8 cellular contexts compared by ENCODE assay signal in the genomic region with DNA sequence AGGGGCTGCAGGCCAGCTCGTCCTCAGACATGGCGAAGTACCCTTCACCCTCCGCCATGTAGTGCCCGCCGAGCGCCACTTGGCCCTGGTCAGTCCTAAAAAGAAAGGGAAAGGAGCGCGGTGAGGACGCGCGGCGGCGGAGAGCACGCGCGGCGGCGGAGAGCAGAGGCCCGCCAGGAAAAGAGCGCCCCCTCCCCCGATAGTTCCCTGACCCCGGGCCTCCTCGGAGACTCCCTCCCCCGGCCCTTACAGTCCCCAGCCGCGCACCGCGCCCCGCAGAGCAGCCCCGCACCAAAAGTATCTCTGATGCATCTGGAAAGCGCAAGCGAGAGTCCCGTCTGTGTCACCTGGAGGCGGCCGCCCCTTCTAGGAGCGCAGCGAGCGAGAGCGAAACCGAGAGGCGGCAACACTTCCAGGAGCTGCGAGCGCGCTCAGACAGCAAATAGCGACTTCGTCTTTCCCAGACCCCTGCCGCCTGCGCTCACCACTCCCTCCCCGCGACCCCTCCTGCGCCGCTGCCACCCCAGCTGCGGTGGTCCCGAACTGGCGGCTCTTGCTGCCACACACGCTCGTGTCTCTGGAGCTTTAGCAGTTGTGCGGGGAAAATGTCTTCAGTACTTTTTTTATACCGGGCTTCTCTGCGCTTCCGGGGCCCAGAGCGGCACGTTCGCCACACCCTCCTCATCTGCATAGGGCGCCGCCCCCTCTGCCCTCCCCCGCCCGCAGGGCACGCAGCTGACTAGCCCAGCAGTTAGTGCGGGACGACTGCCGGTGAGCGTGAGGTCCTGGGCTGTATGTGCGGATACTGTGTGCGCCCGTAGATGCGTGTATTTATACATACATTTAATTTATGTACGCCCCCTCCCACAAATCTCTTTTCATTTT. TPM values are rescaled to one million over a fixed set of nuclear protein-coding genes. Genes with fewer than 3 reads are reported as not detected.
DNase-seq lines count a peak whose midpoint lies in the region; ATAC-seq and TF ChIP-seq lines count a peak whose summit lies in the region.

Gene TENT5A, minus strand, starts transcription at position 598 of the 885 bp plus-strand sequence. Its CDS starts 540 bp downstream, at position 58.

- ATAC-seq in HG03354 (IDR thresholded peaks at IDR 0.05; ENCODE audit: poor library complexity, severe bottlenecking, unreplicated experiment) (peak; percentile 76), lower lobe of right lung (peak; percentile 93 to 94)
- ATAC-seq in activated CD8-positive, alpha-beta T cell treated with anti-CD3 and anti-CD28 coated beads for 36 hours = peak; percentile 80

- DNase-seq in Ammon's horn (ENCODE audit: low spot score) (peak; percentile 83), NCI-H69 (lab: John Stamatoyannopoulos, UW) (peak; percentile 90), lower lobe of right lung (peak; percentile 96)
- peak; percentile 88 for DNase-seq in activated CD8-positive, alpha-beta T cell treated with anti-CD3 and anti-CD28 coated beads for 36 hours
- DNase-seq in stimulated activated CD4-positive, alpha-beta T cell treated with anti-CD3 and anti-CD28 coated beads, TNF-alpha, amount 100 ng/mL, for 1 hour (ENCODE audit: low read depth in 3 of 3, low spot score in 1 of 3) = peak; percentile 59 to 67 (median 67)

- peaks cover 29% of the 10 kb centered on the region for H3K4me1 Mint-ChIP-seq in activated CD8-positive, alpha-beta T cell treated with anti-CD3 and anti-CD28 coated beads for 36 hours (ENCODE audit: low read depth)

- no peaks in the 10 kb centered on the region for H3K9me3 Mint-ChIP-seq in activated CD8-positive, alpha-beta T cell treated with anti-CD3 and anti-CD28 coated beads for 36 hours

- CTCF ChIA-PET in activated CD8-positive, alpha-beta T cell treated with anti-CD3 and anti-CD28 coated beads for 36 hours (lab: Charles Lee) = interaction anchor here (1.1 to 1.8 kb wide), 3 partner anchors 10 to 1415 kb away, joined by 3 to 7 read pairs (median 3); no protein-coding TSS in a partner anchor

- peak within 1 kb of the TSS; percentile 81 to 91 for H3K9ac ChIP-seq in duodenal mucosa (ENCODE audit: low read depth in 1 of 2, low read length in 2 of 2)

- peak within 1 kb of the TSS; percentile 81 to 95 for H3K4me3 ChIP-seq in duodenal mucosa (ENCODE audit: low read depth in 1 of 2, low read length in 2 of 2)
- peak within 1 kb of the TSS; percentile 68 for H3K4me3 ChIP-seq in lower lobe of right lung

- H3K27ac ChIP-seq in duodenal mucosa (ENCODE audit: low read depth, low read length) = peak within 1 kb of the TSS; percentile 95
- peak within 1 kb of the TSS; percentile 95 for H3K27ac ChIP-seq in lower lobe of right lung

- H3K36me3 Mint-ChIP-seq in activated CD8-positive, alpha-beta T cell treated with anti-CD3 and anti-CD28 coated beads for 36 hours (ENCODE audit: low read depth) = no peaks in the 10 kb centered on the region

- intact Hi-C loops in activated CD8-positive, alpha-beta T cell treated with anti-CD3 and anti-CD28 coated beads for 36 hours (cut with micrococcal nuclease) = loop anchor here (10.0 kb wide), 2 partner anchors 1148 to 1418 kb away; no protein-coding TSS in a partner anchor
- intact Hi-C loops in lower lobe of right lung (cut with DNase I) = no loop called here

- H3K27me3 ChIP-seq in duodenal mucosa (ENCODE audit: control insufficient read depth in 1 of 2, insufficient read depth in 2 of 2, low read length in 2 of 2) (no peaks in the 10 kb centered on the region), lower lobe of right lung (ENCODE audit: low read depth) (no peaks in the 10 kb centered on the region)

- H3K36me3 ChIP-seq in duodenal mucosa (ENCODE audit: control insufficient read depth in 1 of 2, insufficient read depth in 2 of 2, low read length in 2 of 2) (peaks cover 0 to 5% of the 10 kb centered on the region in 2 donors), lower lobe of right lung (no peaks in the 10 kb centered on the region)

- peak; percentile 74 for TF ChIP-seq POLR2A in GM19193 (IDR thresholded peaks at IDR 0.05; ENCODE audit: extremely low read depth, insufficient read depth, insufficient read length)

- H3K27ac Mint-ChIP-seq in activated CD8-positive, alpha-beta T cell treated with anti-CD3 and anti-CD28 coated beads for 36 hours = peak within 1 kb of the TSS; percentile 76

- H3K9me3 ChIP-seq in duodenal mucosa (ENCODE audit: control insufficient read depth in 1 of 2, low read length in 2 of 2) (no peaks in the 10 kb centered on the region), lower lobe of right lung (no peaks in the 10 kb centered on the region)

- H3K4me1 ChIP-seq in duodenal mucosa (ENCODE audit: control insufficient read depth in 1 of 2, insufficient read depth in 2 of 2, low read length in 2 of 2) (peaks cover 8 to 20% of the 10 kb centered on the region in 2 donors), lower lobe of right lung (peaks cover 22% of the 10 kb centered on the region)

- POLR2A ChIA-PET in activated CD8-positive, alpha-beta T cell treated with anti-CD3 and anti-CD28 coated beads for 36 hours (lab: Charles Lee) = no interaction called here

- no peak for TF ChIP-seq CTCF in activated CD8-positive, alpha-beta T cell treated with anti-CD3 and anti-CD28 coated beads for 36 hours (IDR thresholded peaks at IDR 0.05)
- no peak for TF ChIP-seq CTCF in lower lobe of right lung (IDR thresholded peaks at IDR 0.05)

- peaks cover 23% of the 10 kb centered on the region for H3K27me3 Mint-ChIP-seq in activated CD8-positive, alpha-beta T cell treated with anti-CD3 and anti-CD28 coated beads for 36 hours

- H3K4me3 Mint-ChIP-seq in activated CD8-positive, alpha-beta T cell treated with anti-CD3 and anti-CD28 coated beads for 36 hours = peak within 1 kb of the TSS; percentile 76

RNA-seq across cellular contexts. Expression of gene TENT5A, which starts in this region (rescaled TPM):
- 1 to 10 TPM; 1.1 to 1.2 TPM for total RNA-seq in activated CD8-positive, alpha-beta T cell treated with anti-CD3 and anti-CD28 coated beads for 36 hours
- 26.6 TPM for total RNA-seq in lower lobe of right lung

Comparison
In these comparisons a context has a peak if more than half of its experiments do, and no peak if none do; other contexts are left out.
1. Peak in every context shown above with its lines: DNase-seq, ATAC-seq, H3K4me3 ChIP-seq and H3K27ac ChIP-seq.
2. RNA of gene TENT5A (total RNA-seq): 26.6 TPM in lower lobe of right lung (single experiment); 1.1 to 1.2 TPM in activated CD8-positive, alpha-beta T cell treated with anti-CD3 and anti-CD28 coated beads for 36 hours; every median in the first group is over 10 times any median in the second.